ENCODE assay signal across 8 cellular contexts in the genomic region with DNA sequence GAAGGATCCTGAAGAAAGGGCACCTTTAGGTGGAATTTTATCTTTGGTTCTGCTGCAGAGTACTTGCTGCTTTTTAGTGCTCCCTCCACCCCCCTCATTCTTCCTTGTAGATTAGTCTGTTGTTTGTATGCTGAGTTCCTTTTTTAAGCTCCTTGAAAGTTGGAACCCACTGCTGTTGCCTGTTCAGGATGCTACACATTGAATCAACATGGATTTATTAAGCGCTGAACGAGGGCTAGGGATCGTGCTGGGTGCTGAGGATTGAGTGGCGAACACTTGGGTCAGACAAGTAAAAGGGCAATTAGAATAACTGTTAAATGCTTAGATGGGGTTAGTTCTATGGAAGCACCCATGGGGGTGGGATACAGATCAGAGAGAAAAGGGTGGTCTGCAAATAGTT. TPM values are rescaled to one million over a fixed set of nuclear protein-coding genes. Genes with fewer than 3 reads are reported as not detected.
DNase-seq lines count a peak whose midpoint lies in the region; ATAC-seq, FAIRE-seq and TF ChIP-seq lines count a peak whose summit lies in the region.

No MANE protein-coding gene starts in this region.

- H3K9ac ChIP-seq in parathyroid adenoma, result no peak overlapping the region

- DNase-seq in DMS53 treated with DMSO at 0.1 percent for 48 hours (lab: John Stamatoyannopoulos, UW; ENCODE audit: unreplicated experiment), result peak; percentile 78
- DNase-seq in PC-9, result no peak
- DNase-seq in epithelial cell of prostate (ENCODE audit: low read depth, low spot score), result no peak
- no peak for DNase-seq in urothelium cell line (ENCODE audit: low spot score)
- DNase-seq in NCI-H1048 (lab: John Stamatoyannopoulos, UW), result no peak
- DNase-seq in amniotic stem cell (lab: John Stamatoyannopoulos, UW), result no peak

- TF ChIP-seq CTCF in PC-9 (conservative IDR thresholded peaks at IDR 0.05) (no peak), parathyroid adenoma (IDR thresholded peaks at IDR 0.05) (no peak)

- intact Hi-C loops in PC-9 (cut with micrococcal nuclease; ENCODE audit: unreplicated experiment), result loop anchor here (1.0 to 5.0 kb wide), 6 partner anchors 20 to 1858 kb away; a partner anchor contains a TSS

- peaks cover 39% of the 10 kb centered on the region for H3K4me1 ChIP-seq in PC-9 (replicated peaks; ENCODE audit: insufficient read depth)
- peaks cover 10% of the 10 kb centered on the region for H3K4me1 ChIP-seq in parathyroid adenoma

- H4K20me1 ChIP-seq in PC-9 (ENCODE audit: insufficient read depth), result no peaks in the 10 kb centered on the region

- no peaks in the 10 kb centered on the region for H3K27me3 ChIP-seq in PC-9 (ENCODE audit: insufficient read depth, low read depth)
- no peaks in the 10 kb centered on the region for H3K27me3 ChIP-seq in parathyroid adenoma (ENCODE audit: control insufficient read depth, insufficient read depth, low read length)

- no peaks in the 10 kb centered on the region for H3K36me3 ChIP-seq in PC-9 (ENCODE audit: low read depth)
- H3K36me3 ChIP-seq in parathyroid adenoma (ENCODE audit: control insufficient read depth, insufficient read depth, low read length), result no peaks in the 10 kb centered on the region

- ATAC-seq in GM21390 (IDR thresholded peaks at IDR 0.05; ENCODE audit: unreplicated experiment), result no peak

- peaks cover 24% of the 10 kb centered on the region for H3K9me3 ChIP-seq in PC-9 (ENCODE audit: insufficient read depth, low read depth)
- peaks cover 3% of the 10 kb centered on the region for H3K9me3 ChIP-seq in parathyroid adenoma (ENCODE audit: control insufficient read depth, low read length)

- no TSS peak for BruUV-seq in PC-9 (replicated peaks; lab: Mats Ljungman, UMichigan)

- H3K27ac ChIP-seq in PC-9, result peak overlapping the region; percentile 84
- peak overlapping the region; percentile 99 for H3K27ac ChIP-seq in epithelial cell of prostate
- peak overlapping the region; percentile 98 for H3K27ac ChIP-seq in parathyroid adenoma

- H2AFZ ChIP-seq in PC-9 (peak overlapping the region; percentile 96), parathyroid adenoma (peak overlapping the region; percentile 69)

- peak overlapping the region; percentile 80 for H3K4me3 ChIP-seq in PC-9
- peak overlapping the region; percentile 81 for H3K4me3 ChIP-seq in parathyroid adenoma (ENCODE audit: low read depth, low read length)

- H3K79me2 ChIP-seq in PC-9 (ENCODE audit: low read depth) (no peaks in the 10 kb centered on the region; the same call in 1 of the 2 replicates), parathyroid adenoma (no peaks in the 10 kb centered on the region)

- no peak for FAIRE-seq in urothelium cell line (lab: Jason Lieb, UNC)

- H3K9me2 ChIP-seq in PC-9 (ENCODE audit: insufficient read depth), result no peaks in the 10 kb centered on the region

- peaks cover 49% of the 10 kb centered on the region for H3F3A ChIP-seq in PC-9 (ENCODE audit: insufficient read depth, low read depth)

- peak overlapping the region; percentile 89 for H3K4me2 ChIP-seq in PC-9
- H3K4me2 ChIP-seq in parathyroid adenoma (ENCODE audit: low read length), result peak overlapping the region; percentile 87

- CTCF ChIA-PET in PC-9 (lab: Charles Lee), result interaction anchor here (0.6 kb wide), 1 partner anchor 25 kb away, joined by 3 read pairs; no protein-coding TSS in a partner anchor

- POLR2A ChIA-PET in PC-9 (lab: Charles Lee; ENCODE audit: unreplicated experiment), result interaction anchor here (0.6 kb wide), 1 partner anchor 37 kb away, joined by 5 read pairs; no protein-coding TSS in a partner anchor

RNA-seq across cellular contexts. Expression of a gene that starts 0.9 kb away (rescaled TPM):
- 6.2 and 7.4 TPM in 2 replicates for total RNA-seq in PC-9 (2021)
